ENCODE assay signal across 9 cellular contexts in genomic region chr5:125408582-125409069, GRCh38.
DNase-seq lines count a peak whose midpoint lies in the region; ATAC-seq, FAIRE-seq and TF ChIP-seq lines count a peak whose summit lies in the region.
"Had no signal": no experiment of that assay in that cellular context is flagged by ENCODE, and none has a peak within 500 bp of the region (broad histone marks: within the 10 kb centered on the region; RNA-seq: fewer than 3 reads in every experiment).

No MANE protein-coding gene starts in this region.

- WGBS in trophoblast cell (ENCODE audit: extremely low coverage, insufficient coverage, insufficient read length) = no CpG with 5 or more reads among the region's 1 CpG

- H2BK5ac ChIP-seq in trophoblast cell (ENCODE audit: low read depth, low read length, poor library complexity) = no peak overlapping the region

- peak; percentile 40 for ATAC-seq in GM21717 (IDR thresholded peaks at IDR 0.05; ENCODE audit: unreplicated experiment)

- H3K27me3 ChIP-seq in colonic mucosa (no peaks in the 10 kb centered on the region), trophoblast cell (ENCODE audit: insufficient read depth, low read length) (no peaks in the 10 kb centered on the region)
- H3K27me3 ChIP-seq: ovary had no signal

- no peaks in the 10 kb centered on the region for H3K4me1 ChIP-seq in colonic mucosa
- peaks cover 3 to 13% of the 10 kb centered on the region in 2 experiments for H3K4me1 ChIP-seq in trophoblast cell (ENCODE audit: control insufficient read depth in 1 of 2, insufficient read depth in 2 of 2, low read length in 2 of 2)

- H3K9me3 ChIP-seq in colonic mucosa (no peaks in the 10 kb centered on the region), trophoblast cell (ENCODE audit: insufficient read depth, low read depth, low read length) (no peaks in the 10 kb centered on the region)
- H3K9me3 ChIP-seq: ovary had no signal

- peak; percentile 38 for FAIRE-seq in GM12892 (lab: Jason Lieb, UNC)
- no peak for FAIRE-seq in frontal cortex (lab: Jason Lieb, UNC)

- H3K4ac ChIP-seq in trophoblast cell (ENCODE audit: low read depth, low read length) = no peak overlapping the region

- H3K27ac ChIP-seq in colonic mucosa = peak overlapping the region; percentile 67
- peak overlapping the region; percentile 80 for H3K27ac ChIP-seq in trophoblast cell (ENCODE audit: low read depth, low read length)

- H2BK12ac ChIP-seq in trophoblast cell (ENCODE audit: low read length) = no peak overlapping the region

- H3K23ac ChIP-seq in trophoblast cell (ENCODE audit: low read length) = no peak overlapping the region

- H2AK5ac ChIP-seq in trophoblast cell (ENCODE audit: low read length) = no peak overlapping the region

- no peak overlapping the region for H3K14ac ChIP-seq in trophoblast cell (ENCODE audit: low read length)

- no peak for DNase-seq in GM12892 (ENCODE audit: insufficient read length)
- DNase-seq in LoVo (ENCODE audit: low spot score) = peak; percentile 85
- peak; percentile 40 for DNase-seq in colonic mucosa
- DNase-seq in trophoblast cell = peak in 1 of 2 donors; percentile 10
- no peak for DNase-seq in NCI-H510A treated with DMSO at 0.1 percent for 48 hours (lab: John Stamatoyannopoulos, UW)
- no peak for DNase-seq in SKM-1 treated with dmso at 0.1 percent for 144 hours (lab: John Stamatoyannopoulos, UW; ENCODE audit: unreplicated experiment)
- no peak for DNase-seq in frontal cortex (ENCODE audit: low spot score in 2 of 2)

- peak overlapping the region in 1 of 2 donors; percentile 2 for H3K9ac ChIP-seq in colonic mucosa (ENCODE audit: low read depth in 2 of 2, low read length in 2 of 2)
- no peak overlapping the region for H3K9ac ChIP-seq in trophoblast cell (ENCODE audit: low read length)

- H4K91ac ChIP-seq in trophoblast cell (ENCODE audit: low read depth, low read length) = no peak overlapping the region

- H3K79me2 ChIP-seq in trophoblast cell (ENCODE audit: control insufficient read depth, insufficient read depth, low read length, poor library complexity) = no peaks in the 10 kb centered on the region

- H3K36me3 ChIP-seq in colonic mucosa = no peaks in the 10 kb centered on the region
- H3K36me3 ChIP-seq in trophoblast cell (ENCODE audit: control insufficient read depth in 1 of 2, insufficient read depth in 2 of 2, low read length in 2 of 2) = peaks cover 0 to 2% of the 10 kb centered on the region in 2 experiments
- H3K36me3 ChIP-seq: ovary had no signal

- peaks cover 13% of the 10 kb centered on the region for H3K79me1 ChIP-seq in trophoblast cell (ENCODE audit: low read length)

- H4K12ac ChIP-seq in trophoblast cell (ENCODE audit: low read depth, low read length) = no peak overlapping the region

- H3K18ac ChIP-seq in trophoblast cell (ENCODE audit: low read length) = no peak overlapping the region

- H4K8ac ChIP-seq in trophoblast cell (ENCODE audit: low read depth, low read length) = no peak overlapping the region

- intact Hi-C loops in colonic mucosa (cut with DNase I) = no loop called here

- H2BK120ac ChIP-seq in trophoblast cell (ENCODE audit: insufficient read depth, low read length, poor library complexity) = no peak overlapping the region

- no peak overlapping the region for H2AFZ ChIP-seq in trophoblast cell (ENCODE audit: insufficient read depth, low read length, poor library complexity)

- no peak for TF ChIP-seq POLR2A in GM12892 (IDR thresholded peaks at IDR 0.05; ENCODE audit: low read depth, low read length)

- no peak for TF ChIP-seq CTCF in colonic mucosa (IDR thresholded peaks at IDR 0.05)

- no peak overlapping the region for H3K4me3 ChIP-seq in colonic mucosa
- no peak overlapping the region for H3K4me3 ChIP-seq in trophoblast cell (ENCODE audit: low read depth, low read length)
- H3K4me3 ChIP-seq: ovary had no signal

- no peak overlapping the region for H3K4me2 ChIP-seq in trophoblast cell (ENCODE audit: low read length)

Comparison
In these comparisons a context has a peak if more than half of its experiments do, and no peak if none do; other contexts are left out.
1. DNase-seq: peak in LoVo (single experiment) and colonic mucosa (single experiment); none in GM12892 (single experiment), NCI-H510A treated with DMSO at 0.1 percent for 48 hours (single experiment), SKM-1 treated with dmso at 0.1 percent for 144 hours (single experiment) and frontal cortex (0 of 2).